ENCODE assay signal across 22 cellular contexts in the genomic region with DNA sequence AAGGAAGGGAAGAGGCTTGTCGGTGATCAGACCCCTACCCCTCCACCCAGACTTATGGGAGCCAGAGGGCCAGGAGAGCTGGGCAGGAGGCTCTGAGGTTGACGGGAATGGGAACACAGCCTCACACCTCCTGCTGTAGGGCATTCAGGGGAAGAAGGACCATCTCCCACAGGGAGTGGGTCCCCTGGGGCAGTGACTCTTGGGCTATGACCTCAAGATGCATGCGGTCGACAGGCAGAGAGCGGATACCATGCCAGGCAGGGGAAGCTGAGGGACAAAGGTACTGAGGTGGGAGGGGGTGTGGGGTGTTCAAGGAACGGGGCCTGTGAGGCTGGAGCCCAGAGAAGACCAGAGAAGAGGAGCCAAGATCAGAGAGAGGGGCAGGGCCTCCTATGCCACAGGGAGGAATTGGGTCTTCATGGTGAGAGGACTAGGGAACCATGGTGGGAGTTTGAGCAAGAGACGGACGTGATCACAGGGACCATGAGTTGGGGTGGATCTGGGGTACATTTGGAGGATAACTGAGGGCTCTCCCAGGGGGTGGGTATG. TPM values are rescaled to one million over a fixed set of nuclear protein-coding genes. Genes with fewer than 3 reads are reported as not detected.
DNase-seq lines count a peak whose midpoint lies in the region; ATAC-seq and TF ChIP-seq lines count a peak whose summit lies in the region.
"Had no signal": no experiment of that assay in that cellular context is flagged by ENCODE, and none has a peak within 500 bp of the region (broad histone marks: within the 10 kb centered on the region; RNA-seq: fewer than 3 reads in every experiment).

No MANE protein-coding gene starts in this region.

- H3K9ac ChIP-seq in neuronal stem cell (ENCODE audit: low read depth, low read length, poor library complexity) = peak overlapping the region; percentile 24
- H3K9ac ChIP-seq: KMS-11 had no signal

- no peak for TF ChIP-seq CTCF in breast epithelium (IDR thresholded peaks at IDR 0.05)
- no peak for TF ChIP-seq CTCF in MCF 10A (IDR thresholded peaks at IDR 0.05; ENCODE audit: unreplicated experiment)

- no peaks in the 10 kb centered on the region for H3K79me1 ChIP-seq in neuronal stem cell (ENCODE audit: low read depth, low read length)

- no peak overlapping the region for H2BK12ac ChIP-seq in neuronal stem cell (ENCODE audit: low read length)

- no peaks in the 10 kb centered on the region for H3K27me3 ChIP-seq in breast epithelium
- H3K27me3 ChIP-seq in neuronal stem cell (ENCODE audit: control insufficient read depth in 3 of 3, insufficient read depth in 3 of 3, low read depth in 1 of 3, low read length in 3 of 3) = peaks cover 0 to 20% (median 0%) of the 10 kb centered on the region in 3 experiments
- H3K27me3 ChIP-seq: Peyer's patch had no signal

- H4K91ac ChIP-seq in neuronal stem cell (ENCODE audit: low read depth, low read length, poor library complexity) = no peak overlapping the region

- peak overlapping the region; percentile 98 for H2AK5ac ChIP-seq in neuronal stem cell (ENCODE audit: low read depth, low read length)

- no peak overlapping the region for H4K8ac ChIP-seq in neuronal stem cell (ENCODE audit: low read depth, low read length)

- H3K23ac ChIP-seq in neuronal stem cell (ENCODE audit: low read depth, low read length, poor library complexity) = no peak overlapping the region

- no peaks in the 10 kb centered on the region for H3K4me1 Mint-ChIP-seq in MCF 10A (ENCODE audit: insufficient read depth, unreplicated experiment)
- H3K4me1 Mint-ChIP-seq in dendritic cell treated with granulocyte-macrophage colony-stimulating factor and Interleukin-4, amounts not matched to agents 40 ng/mL and 50 ng/mL, for 4 days (ENCODE audit: low read depth) = peaks cover 55% of the 10 kb centered on the region

- no peak overlapping the region for H2BK15ac ChIP-seq in neuronal stem cell (ENCODE audit: low read length)

- DNase-seq in breast epithelium (ENCODE audit: low spot score in 2 of 2) (no peak), MCF 10A (ENCODE audit: unreplicated experiment) (no peak), neuronal stem cell (ENCODE audit: low spot score) (no peak), kidney tubule cell (ENCODE audit: low spot score) (no peak)
- no peak for DNase-seq in stimulated activated CD4-positive, alpha-beta T cell treated with anti-CD3 and anti-CD28 coated beads, Interleukin-2, amount 100 ng/mL, for 48 hours
- DNase-seq in activated CD8-positive, alpha-beta memory T cell treated with anti-CD3 and anti-CD28 coated beads, Interleukin-2, amount 50 U/mL, for 48 hours = no peak
- DNase-seq in stimulated activated naive CD8-positive, alpha-beta T cell treated with anti-CD3 and anti-CD28 coated beads, Interleukin-15, Interleukin-2, amounts not matched to agents 100 U/mL and 50 U/mL, for 24 hours = no peak
- DNase-seq: 8988T; CD4-positive, CD25-positive, alpha-beta regulatory T cell; DMS79; IMR-90; NCI-H1105; NCI-H146; NCI-H2029; NCI-H2227 treated with DMSO at 0.1 percent for 48 hours; NCI-H510A; NK-92 treated with Interleukin-12 subunit alpha and Interleukin-12 subunit beta, amount 100 ng/mL, for 24 hours; Peyer's patch had no signal

- no peak overlapping the region for H3K27ac Mint-ChIP-seq in MCF 10A (ENCODE audit: low read depth, unreplicated experiment)
- H3K27ac Mint-ChIP-seq in dendritic cell treated with granulocyte-macrophage colony-stimulating factor and Interleukin-4, amounts not matched to agents 40 ng/mL and 50 ng/mL, for 4 days = peak overlapping the region; percentile 56
- H3K27ac Mint-ChIP-seq: CD4-positive, CD25-positive, alpha-beta regulatory T cell had no signal

- H3K27me3 Mint-ChIP-seq in MCF 10A (ENCODE audit: insufficient read depth, unreplicated experiment) = no peaks in the 10 kb centered on the region
- H3K27me3 Mint-ChIP-seq in dendritic cell treated with granulocyte-macrophage colony-stimulating factor and Interleukin-4, amounts not matched to agents 40 ng/mL and 50 ng/mL, for 4 days = no peaks in the 10 kb centered on the region

- H3K4me2 ChIP-seq in neuronal stem cell (ENCODE audit: insufficient read depth, low read length, poor library complexity, severe bottlenecking) = no peak overlapping the region
- H3K4me2 ChIP-seq: KMS-11 had no signal

- no peak overlapping the region for H3K4me3 Mint-ChIP-seq in MCF 10A (ENCODE audit: unreplicated experiment)
- H3K4me3 Mint-ChIP-seq in dendritic cell treated with granulocyte-macrophage colony-stimulating factor and Interleukin-4, amounts not matched to agents 40 ng/mL and 50 ng/mL, for 4 days = no peak overlapping the region

- H3K9me3 ChIP-seq in breast epithelium = no peaks in the 10 kb centered on the region
- no peaks in the 10 kb centered on the region for H3K9me3 ChIP-seq in neuronal stem cell (replicated peaks in 1 of 2; ENCODE audit: control insufficient read depth in 2 of 2, insufficient read depth in 1 of 2, low read depth in 1 of 2, low read length in 2 of 2)
- H3K9me3 ChIP-seq: HAP-1, Peyer's patch had no signal

- peak overlapping the region; percentile 62 to 69 for H3K27ac ChIP-seq in breast epithelium
- no peak overlapping the region for H3K27ac ChIP-seq in neuronal stem cell (replicated peaks; ENCODE audit: low read length)
- H3K27ac ChIP-seq: KMS-11, Peyer's patch had no signal

- no peak overlapping the region for H2BK120ac ChIP-seq in neuronal stem cell (ENCODE audit: low read depth, low read length)

- peaks cover 5% of the 10 kb centered on the region for H3K36me3 Mint-ChIP-seq in MCF 10A (ENCODE audit: insufficient read depth, unreplicated experiment)
- H3K36me3 Mint-ChIP-seq in dendritic cell treated with granulocyte-macrophage colony-stimulating factor and Interleukin-4, amounts not matched to agents 40 ng/mL and 50 ng/mL, for 4 days (ENCODE audit: low read depth) = no peaks in the 10 kb centered on the region
- H3K36me3 Mint-ChIP-seq: CD4-positive, CD25-positive, alpha-beta regulatory T cell had no signal

- H2BK5ac ChIP-seq in neuronal stem cell (ENCODE audit: low read length) = no peak overlapping the region

- no peak overlapping the region for H3K14ac ChIP-seq in neuronal stem cell (ENCODE audit: low read length)

- CTCF ChIA-PET in MCF 10A (lab: Yijun Ruan, JAX) = interaction anchor here (0.8 kb wide), 1 partner anchor 15 kb away, joined by 5 read pairs; no protein-coding TSS in a partner anchor

- intact Hi-C loops in breast epithelium (cut with DNase I; ENCODE audit: low total_unique reads) (no loop called here), MCF 10A (cut with micrococcal nuclease) (no loop called here)
- intact Hi-C loops in dendritic cell treated with granulocyte-macrophage colony-stimulating factor and Interleukin-4, amounts not matched to agents 40 ng/mL and 50 ng/mL, for 4 days (cut with micrococcal nuclease) = no loop called here

- ATAC-seq in stimulated activated naive CD8-positive, alpha-beta T cell treated with anti-CD3 and anti-CD28 coated beads, Interleukin-15, Interleukin-2, amounts not matched to agents 100 U/mL and 50 U/mL, for 24 hours = no peak
- ATAC-seq: SK-N-SH treated with all-trans-retinoic acid at 6 μM for 48 hours had no signal

- no peak for TF ChIP-seq POLR2A in breast epithelium (IDR thresholded peaks at IDR 0.05)

- POLR2A ChIA-PET in MCF 10A (lab: Yijun Ruan, JAX) = no interaction called here

- WGBS in neuronal stem cell (ENCODE audit: extremely low coverage in 2 of 2, insufficient read length in 2 of 2, insufficient replicate concordance in 1 of 2), 2 donors = no CpG with 5 or more reads among the region's 8 CpGs

- no peak overlapping the region for H3K18ac ChIP-seq in neuronal stem cell (ENCODE audit: low read length)

- no peak overlapping the region for H3K4ac ChIP-seq in neuronal stem cell (ENCODE audit: low read length)

- no peak overlapping the region for H2AFZ ChIP-seq in neuronal stem cell (ENCODE audit: low read length)

- H3K4me1 ChIP-seq in breast epithelium = no peaks in the 10 kb centered on the region
- H3K4me1 ChIP-seq in neuronal stem cell (ENCODE audit: control insufficient read depth in 2 of 2, insufficient read depth in 1 of 2, low read depth in 1 of 2, low read length in 2 of 2) = peaks cover 0 to 2% of the 10 kb centered on the region in 2 donors
- H3K4me1 ChIP-seq: HAP-1 had no signal

- no peaks in the 10 kb centered on the region for H3K36me3 ChIP-seq in breast epithelium
- no peaks in the 10 kb centered on the region for H3K36me3 ChIP-seq in neuronal stem cell (replicated peaks in 1 of 2; ENCODE audit: control insufficient read depth in 2 of 2, insufficient read depth in 2 of 2, low read length in 2 of 2)
- H3K36me3 ChIP-seq: HAP-1, Peyer's patch had no signal

- no TSS peak for BruUV-seq in MCF 10A (replicated peaks; lab: Mats Ljungman, UMichigan)

- H3K4me3 ChIP-seq in breast epithelium (no peak overlapping the region), neuronal stem cell (ENCODE audit: low read length in 2 of 2) (no peak overlapping the region)
- H3K4me3 ChIP-seq: HAP-1, Peyer's patch had no signal

- H3K9me3 Mint-ChIP-seq in MCF 10A (ENCODE audit: unreplicated experiment) = no peaks in the 10 kb centered on the region
- no peaks in the 10 kb centered on the region for H3K9me3 Mint-ChIP-seq in dendritic cell treated with granulocyte-macrophage colony-stimulating factor and Interleukin-4, amounts not matched to agents 40 ng/mL and 50 ng/mL, for 4 days
- H3K9me3 Mint-ChIP-seq: CD4-positive, CD25-positive, alpha-beta regulatory T cell had no signal

RNA-seq across cellular contexts. Expression of a gene that starts 4.6 kb away (rescaled TPM):
- total RNA-seq in breast epithelium (10 to 100 TPM; 38.6 to 45.3 (median 42.3) TPM), MCF 10A (2022) (79.7 and 100 TPM in 2 replicates)
- polyA plus RNA-seq in neuronal stem cell (2013, experiment 1 of 2) = 333 TPM
- polyA plus RNA-seq in neuronal stem cell (2013, experiment 2 of 2) = 334 TPM

RNA-seq across cellular contexts. Expression of a gene that starts 51.8 kb away (rescaled TPM):
- 100 to 1,000 TPM in 1 of 3 donors, 10 to 100 TPM in 2; 59.6 to 117 (median 63.4) TPM for total RNA-seq in breast epithelium
- 211 and 256 TPM in 2 replicates for total RNA-seq in MCF 10A (2022)
- polyA plus RNA-seq in neuronal stem cell (2013, experiment 1 of 2) = 160 TPM
- polyA plus RNA-seq in neuronal stem cell (2013, experiment 2 of 2) = 160 TPM
